In the genomic region with DNA sequence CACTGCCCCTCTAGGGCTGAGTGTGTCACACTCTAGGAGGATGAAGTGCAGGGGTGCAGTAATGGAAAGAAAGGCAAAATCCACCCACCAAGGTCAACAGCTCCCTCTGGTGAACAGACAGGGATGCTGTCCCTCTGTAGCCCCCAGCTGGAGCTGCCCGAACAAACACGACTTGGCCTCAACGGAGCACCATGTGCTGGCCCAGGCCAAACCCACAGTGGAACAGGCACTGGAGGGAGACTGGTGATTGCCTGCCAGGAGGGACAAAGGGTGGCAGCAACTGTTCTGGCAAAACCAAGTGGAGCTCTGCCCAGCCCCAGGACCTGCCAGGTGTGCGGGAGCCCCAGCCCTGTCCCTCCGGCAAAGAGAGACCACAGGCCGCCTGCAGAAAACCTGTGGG, we compare ENCODE assay signal across 17 cellular contexts. TPM values are rescaled to one million over a fixed set of nuclear protein-coding genes. Genes with fewer than 3 reads are reported as not detected.
DNase-seq lines count a peak whose midpoint lies in the region; ATAC-seq, FAIRE-seq and TF ChIP-seq lines count a peak whose summit lies in the region.
"Had no signal": no experiment of that assay in that cellular context is flagged by ENCODE, and none has a peak within 500 bp of the region (broad histone marks: within the 10 kb centered on the region; RNA-seq: fewer than 3 reads in every experiment).

No MANE protein-coding gene starts in this region.

- H3K79me2 ChIP-seq in OCI-LY1 (ENCODE audit: insufficient read depth, low read length), result no peaks in the 10 kb centered on the region

- H3K4me2 ChIP-seq in OCI-LY1 (ENCODE audit: low read length), result no peak overlapping the region

- H3K4me1 Mint-ChIP-seq in natural killer cell treated with Interleukin-12 subunit alpha and Interleukin-12 subunit beta and Interleukin-15 and Interleukin-18, amount 100 ng/mL, for 72 hours (ENCODE audit: low read depth in 2 of 2), result peaks cover 0 to 16% of the 10 kb centered on the region in 2 donors
- H3K4me1 Mint-ChIP-seq in natural killer cell, result peaks cover 9 to 10% of the 10 kb centered on the region in 2 donors
- H3K4me1 Mint-ChIP-seq in activated CD4-positive, alpha-beta T cell treated with anti-CD3 and anti-CD28 coated beads, Interleukin-2, amount 10 ng/mL, durations not matched to agents 24 days and 14 days, result peaks cover 2% of the 10 kb centered on the region

- H3K9me3 Mint-ChIP-seq in natural killer cell treated with Interleukin-12 subunit alpha and Interleukin-12 subunit beta and Interleukin-15 and Interleukin-18, amount 100 ng/mL, for 72 hours, result no peaks in the 10 kb centered on the region
- no peaks in the 10 kb centered on the region for H3K9me3 Mint-ChIP-seq in natural killer cell
- no peaks in the 10 kb centered on the region for H3K9me3 Mint-ChIP-seq in activated CD4-positive, alpha-beta T cell treated with anti-CD3 and anti-CD28 coated beads, Interleukin-2, amount 10 ng/mL, durations not matched to agents 24 days and 14 days
- H3K9me3 Mint-ChIP-seq: activated T-cell treated with anti-CD3 and anti-CD28 coated beads, Interleukin-2, amount 50 U/mL, for 72 hours had no signal

- H4K20me1 ChIP-seq in OCI-LY1 (ENCODE audit: insufficient read depth, low read length), result no peaks in the 10 kb centered on the region

- no peak overlapping the region for H3K4me3 Mint-ChIP-seq in natural killer cell treated with Interleukin-12 subunit alpha and Interleukin-12 subunit beta and Interleukin-15 and Interleukin-18, amount 100 ng/mL, for 72 hours
- H3K4me3 Mint-ChIP-seq in natural killer cell, result no peak overlapping the region
- no peak overlapping the region for H3K4me3 Mint-ChIP-seq in activated CD4-positive, alpha-beta T cell treated with anti-CD3 and anti-CD28 coated beads, Interleukin-2, amount 10 ng/mL, durations not matched to agents 24 days and 14 days
- H3K4me3 Mint-ChIP-seq: activated T-cell treated with anti-CD3 and anti-CD28 coated beads, Interleukin-2, amount 50 U/mL, for 72 hours had no signal

- H3K36me3 Mint-ChIP-seq in natural killer cell treated with Interleukin-12 subunit alpha and Interleukin-12 subunit beta and Interleukin-15 and Interleukin-18, amount 100 ng/mL, for 72 hours, result peaks cover 9% of the 10 kb centered on the region
- peaks cover 7% of the 10 kb centered on the region for H3K36me3 Mint-ChIP-seq in natural killer cell
- H3K36me3 Mint-ChIP-seq in activated CD4-positive, alpha-beta T cell treated with anti-CD3 and anti-CD28 coated beads, Interleukin-2, amount 10 ng/mL, durations not matched to agents 24 days and 14 days (ENCODE audit: low read depth), result peaks cover 67% of the 10 kb centered on the region

- no peaks in the 10 kb centered on the region for H3K9me2 ChIP-seq in OCI-LY1 (ENCODE audit: low read depth, low read length)

- intact Hi-C loops in natural killer cell (cut with micrococcal nuclease), result no loop called here
- intact Hi-C loops in pancreas (cut with DNase I), result loop anchor here in 1 of 3 donors (5.0 kb wide), 1 partner anchor 55 kb away; no protein-coding TSS in a partner anchor
- intact Hi-C loops in activated CD4-positive, alpha-beta T cell treated with anti-CD3 and anti-CD28 coated beads, Interleukin-2, amount 10 ng/mL, durations not matched to agents 24 days and 14 days (cut with micrococcal nuclease), result no loop called here

- TF ChIP-seq CTCF in natural killer cell (IDR thresholded peaks at IDR 0.05) (no peak), OCI-LY1 (IDR thresholded peaks at IDR 0.05; ENCODE audit: low read length) (peak; percentile 44), epithelial cell of esophagus (IDR thresholded peaks at IDR 0.05; ENCODE audit: insufficient read depth, low read depth, low read length, missing control alignments) (peak; percentile 2), pancreas (IDR thresholded peaks at IDR 0.05) (no peak)

- H3K4me1 ChIP-seq in OCI-LY1 (ENCODE audit: insufficient read depth, low read length, severe bottlenecking) (no peaks in the 10 kb centered on the region), pancreas (no peaks in the 10 kb centered on the region)
- H3K4me1 ChIP-seq: ascending aorta had no signal

- H3K9me3 ChIP-seq in OCI-LY1 (ENCODE audit: low read length) (no peaks in the 10 kb centered on the region), pancreas (no peaks in the 10 kb centered on the region)
- H3K9me3 ChIP-seq: ascending aorta, tibial nerve had no signal

- 84 to 85% methylated on average over 6 of the region's 6 CpGs for WGBS in pancreas, 2 donors

- H3K27me3 Mint-ChIP-seq in natural killer cell treated with Interleukin-12 subunit alpha and Interleukin-12 subunit beta and Interleukin-15 and Interleukin-18, amount 100 ng/mL, for 72 hours, result no peaks in the 10 kb centered on the region
- H3K27me3 Mint-ChIP-seq in natural killer cell (ENCODE audit: low read depth in 2 of 2), result no peaks in the 10 kb centered on the region
- no peaks in the 10 kb centered on the region for H3K27me3 Mint-ChIP-seq in activated CD4-positive, alpha-beta T cell treated with anti-CD3 and anti-CD28 coated beads, Interleukin-2, amount 10 ng/mL, durations not matched to agents 24 days and 14 days

- H3K4me3 ChIP-seq in OCI-LY1 (ENCODE audit: low read depth, low read length, poor library complexity, severe bottlenecking) (no peak overlapping the region), epithelial cell of esophagus (ENCODE audit: low read length) (no peak overlapping the region), pancreas (no peak overlapping the region)
- H3K4me3 ChIP-seq: ascending aorta, tibial nerve had no signal

- no peak overlapping the region for H2AFZ ChIP-seq in OCI-LY1 (ENCODE audit: low read length)

- H3K27me3 ChIP-seq in OCI-LY1 (ENCODE audit: insufficient read depth, low read length), result no peaks in the 10 kb centered on the region
- no peaks in the 10 kb centered on the region for H3K27me3 ChIP-seq in pancreas
- H3K27me3 ChIP-seq: ascending aorta, tibial nerve had no signal

- no peak overlapping the region for H3K27ac ChIP-seq in OCI-LY1 (ENCODE audit: low read depth, low read length, poor library complexity, severe bottlenecking)
- H3K27ac ChIP-seq in pancreas, result no peak overlapping the region
- H3K27ac ChIP-seq: ascending aorta, tibial nerve had no signal

- H3K9ac ChIP-seq in OCI-LY1 (ENCODE audit: low read length), result no peak overlapping the region

- no peaks in the 10 kb centered on the region for H3F3A ChIP-seq in OCI-LY1 (ENCODE audit: insufficient read depth, low read length)

- H3K36me3 ChIP-seq in OCI-LY1 (ENCODE audit: insufficient read depth, low read length) (peaks cover 100% of the 10 kb centered on the region), pancreas (peaks cover 2 to 85% (median 43%) of the 10 kb centered on the region in 3 donors)

- ATAC-seq in natural killer cell treated with Interleukin-12 subunit alpha and Interleukin-12 subunit beta and Interleukin-15 and Interleukin-18, amount 100 ng/mL, for 72 hours, result no peak
- ATAC-seq in natural killer cell (no peak), pancreas (no peak), GM19324 (IDR thresholded peaks at IDR 0.05; ENCODE audit: low FRiP score, unreplicated experiment) (no peak)
- ATAC-seq: activated T-cell treated with anti-CD3 and anti-CD28 coated beads, Interleukin-2, amount 50 U/mL, for 72 hours; sciatic nerve had no signal

- DNase-seq in natural killer cell treated with Interleukin-12 subunit alpha and Interleukin-12 subunit beta and Interleukin-15 and Interleukin-18, amount 100 ng/mL, for 72 hours (ENCODE audit: low spot score), result peak; percentile 41
- no peak for DNase-seq in natural killer cell
- DNase-seq in epithelial cell of esophagus (ENCODE audit: low read depth), result no peak
- DNase-seq in NOMO-1 treated with DMSO at 0.1 percent for 48 hours (lab: John Stamatoyannopoulos, UW; ENCODE audit: unreplicated experiment), result no peak
- no peak for DNase-seq in pancreas
- DNase-seq in activated CD4-positive, alpha-beta T cell treated with anti-CD3 and anti-CD28 coated beads, Interleukin-2, amount 10 ng/mL, durations not matched to agents 24 days and 14 days, result no peak
- DNase-seq: activated CD4-positive, CD25-positive, alpha-beta regulatory T cell; activated T-cell treated with anti-CD3 and anti-CD28 coated beads, Interleukin-2, amount 50 U/mL, for 72 hours; NCI-H226; SHP77 had no signal

- no peak overlapping the region for H3K27ac Mint-ChIP-seq in natural killer cell treated with Interleukin-12 subunit alpha and Interleukin-12 subunit beta and Interleukin-15 and Interleukin-18, amount 100 ng/mL, for 72 hours
- peak overlapping the region in 1 of 2 donors; percentile 75 for H3K27ac Mint-ChIP-seq in natural killer cell
- no peak overlapping the region for H3K27ac Mint-ChIP-seq in activated CD4-positive, alpha-beta T cell treated with anti-CD3 and anti-CD28 coated beads, Interleukin-2, amount 10 ng/mL, durations not matched to agents 24 days and 14 days
- H3K27ac Mint-ChIP-seq: activated T-cell treated with anti-CD3 and anti-CD28 coated beads, Interleukin-2, amount 50 U/mL, for 72 hours had no signal

- no peak for FAIRE-seq in pancreas (lab: Jason Lieb, UNC)
- FAIRE-seq: endometrium, G401.6 had no signal

RNA-seq across cellular contexts. Expression of a gene that starts 20.7 kb away (rescaled TPM):
- total RNA-seq in natural killer cell treated with Interleukin-12 subunit alpha and Interleukin-12 subunit beta and Interleukin-15 and Interleukin-18, amount 100 ng/mL, for 72 hours, result 100 to 1,000 TPM; 141 to 159 TPM
- total RNA-seq in natural killer cell, result 10 to 100 TPM; 54.0 to 82.0 (median 62.7) TPM
- 100 to 1,000 TPM in 2 of 6 donors, 10 to 100 TPM in 4; 54.2 to 185 (median 86.7) TPM for total RNA-seq in pancreas
- polyA plus RNA-seq in pancreas, result 10 to 100 TPM; 35.6 to 52.1 TPM
- 137 and 138 TPM in 2 replicates for total RNA-seq in activated CD4-positive, alpha-beta T cell treated with anti-CD3 and anti-CD28 coated beads, Interleukin-2, amount 10 ng/mL, durations not matched to agents 24 days and 14 days

Comparison
In these comparisons a context has a peak if more than half of its experiments do, and no peak if none do; other contexts are left out.
1. CTCF ChIP-seq: peak in OCI-LY1 (single experiment) and epithelial cell of esophagus (single experiment); none in natural killer cell (single experiment) and pancreas (0 of 4).